In the genomic region with DNA sequence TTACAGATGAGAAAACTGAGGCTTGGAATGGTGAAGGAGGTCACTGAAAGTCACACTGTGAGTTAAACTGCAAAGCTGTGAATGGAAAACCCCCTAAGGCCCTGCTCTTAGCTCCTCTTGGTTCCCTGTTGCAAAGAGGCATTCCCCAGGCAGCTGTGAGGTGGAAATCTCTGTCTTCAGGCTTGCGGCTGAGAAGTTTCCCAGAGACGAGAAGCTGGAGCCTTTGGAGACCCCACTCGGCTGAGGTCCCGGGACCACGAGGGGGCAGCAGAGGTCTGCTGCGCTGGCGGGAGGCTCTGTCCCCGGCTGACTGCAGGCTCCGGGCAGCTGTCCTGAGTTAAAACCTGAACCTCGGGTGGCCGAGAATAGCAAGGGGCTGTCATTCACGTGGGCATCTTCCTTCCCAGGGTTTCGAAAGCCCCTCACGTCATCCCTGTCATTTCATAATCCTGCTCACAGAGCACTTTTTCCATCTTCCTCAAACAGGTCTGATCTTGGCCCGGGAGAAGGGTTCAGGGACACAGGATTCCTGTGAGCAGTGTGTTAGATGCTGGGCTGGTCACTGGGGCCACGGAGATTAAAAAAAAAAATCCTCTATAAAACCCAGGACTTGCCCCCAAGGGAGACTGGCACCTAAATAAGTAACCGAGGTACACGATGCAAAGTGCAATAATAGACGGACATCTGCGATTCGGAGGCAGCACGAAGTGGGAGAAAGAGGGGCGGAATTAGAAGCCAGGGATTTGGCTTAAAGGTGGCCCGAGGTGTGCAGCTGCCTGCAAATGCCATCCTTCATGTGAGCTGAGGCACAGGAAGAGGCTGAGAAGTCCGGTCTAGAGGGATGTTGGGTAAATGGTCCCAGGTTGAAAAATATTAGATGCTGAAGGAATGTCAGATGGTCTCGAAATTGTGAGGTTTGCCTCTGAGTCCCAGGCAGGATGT, we compare ENCODE assay signal across 8 cellular contexts. TPM values are rescaled to one million over a fixed set of nuclear protein-coding genes. Genes with fewer than 3 reads are reported as not detected.
A peak's percentile ranks its signal among the peaks of the same experiment; 100 is the strongest.
DNase-seq lines count a peak whose midpoint lies in the region; ATAC-seq, FAIRE-seq and TF ChIP-seq lines count a peak whose summit lies in the region.

No MANE protein-coding gene starts in this region.

- DNase-seq in Ammon's horn (ENCODE audit: low spot score) = peak; percentile 90
- DNase-seq in RCC 7860 (ENCODE audit: low spot score) = peak; percentile 72
- peak; percentile 40 for DNase-seq in activated T-helper 1 cell treated with Interleukin-2 at 50 U/mL for 16 hours (ENCODE audit: low read depth)
- peak; percentile 89 for DNase-seq in fibroblast of pulmonary artery (ENCODE audit: low read depth)
- DNase-seq in stimulated activated naive CD8-positive, alpha-beta T cell treated with anti-CD3 and anti-CD28 coated beads, Interleukin-15, amount 100 ng/mL, for 72 hours = peak; percentile 70 to 75

- FAIRE-seq in RCC 7860 (lab: Jason Lieb, UNC) = peak; percentile 27

- H3K9ac ChIP-seq in neural cell (ENCODE audit: low read length) = no peak overlapping the region

- peak; percentile 68 for ATAC-seq in GM19043 (IDR thresholded peaks at IDR 0.05; ENCODE audit: low read depth, unreplicated experiment)
- peak; percentile 94 for ATAC-seq in stimulated activated naive CD8-positive, alpha-beta T cell treated with anti-CD3 and anti-CD28 coated beads, Interleukin-15, amount 100 ng/mL, for 72 hours

- H3K27me3 Mint-ChIP-seq in stimulated activated naive CD8-positive, alpha-beta T cell treated with anti-CD3 and anti-CD28 coated beads, Interleukin-15, amount 100 ng/mL, for 72 hours = peaks cover 21% of the 10 kb centered on the region

- no peak overlapping the region for H3K4me3 ChIP-seq in fibroblast of pulmonary artery (replicated peaks; ENCODE audit: low read depth, low read length)
- no peak overlapping the region for H3K4me3 ChIP-seq in neural cell (ENCODE audit: low read length)

- H3K4me2 ChIP-seq in neural cell (ENCODE audit: low read length) = no peak overlapping the region

- H3K4me3 Mint-ChIP-seq in stimulated activated naive CD8-positive, alpha-beta T cell treated with anti-CD3 and anti-CD28 coated beads, Interleukin-15, amount 100 ng/mL, for 72 hours = no peak overlapping the region

- TF ChIP-seq EP300 in Ishikawa (IDR thresholded peaks at IDR 0.05; ENCODE audit: borderline replicate concordance) = no peak
- TF ChIP-seq EP300 in neural cell (conservative IDR thresholded peaks at IDR 0.05; ENCODE audit: poor library complexity, severe bottlenecking) = no peak

- H4K20me1 ChIP-seq in neural cell (ENCODE audit: insufficient read depth) = no peaks in the 10 kb centered on the region

- no peaks in the 10 kb centered on the region for H3K9me3 Mint-ChIP-seq in stimulated activated naive CD8-positive, alpha-beta T cell treated with anti-CD3 and anti-CD28 coated beads, Interleukin-15, amount 100 ng/mL, for 72 hours

- H3K4me1 Mint-ChIP-seq in stimulated activated naive CD8-positive, alpha-beta T cell treated with anti-CD3 and anti-CD28 coated beads, Interleukin-15, amount 100 ng/mL, for 72 hours = peaks cover 9% of the 10 kb centered on the region

- H2AFZ ChIP-seq in neural cell (ENCODE audit: low read depth, low read length) = no peak overlapping the region

- H3K36me3 ChIP-seq in neural cell (ENCODE audit: insufficient read depth, low read length) = no peaks in the 10 kb centered on the region

- no peaks in the 10 kb centered on the region for H3K27me3 ChIP-seq in neural cell (ENCODE audit: insufficient read depth, low read depth, low read length)

- no peaks in the 10 kb centered on the region for H3K9me2 ChIP-seq in neural cell (ENCODE audit: insufficient read depth, low read length)

- TF ChIP-seq RAD21 in Ishikawa (IDR thresholded peaks at IDR 0.05; ENCODE audit: low read depth) (peak; percentile 99), neural cell (conservative IDR thresholded peaks at IDR 0.05) (peak; percentile 99)

- peak; percentile 98 for TF ChIP-seq CTCF in fibroblast of pulmonary artery (IDR thresholded peaks at IDR 0.05; ENCODE audit: low read length, missing control alignments)
- TF ChIP-seq CTCF in neural cell (IDR thresholded peaks at IDR 0.05; ENCODE audit: poor library complexity, severe bottlenecking) = peak; percentile 98

- H3K79me2 ChIP-seq in neural cell (replicated peaks; ENCODE audit: insufficient read depth, low read length) = no peaks in the 10 kb centered on the region

- H3K27ac ChIP-seq in neural cell (ENCODE audit: low read length) = no peak overlapping the region

- no peaks in the 10 kb centered on the region for H3F3A ChIP-seq in neural cell (ENCODE audit: insufficient read depth, low read length, poor library complexity, severe bottlenecking)

- H3K9me3 ChIP-seq in neural cell (ENCODE audit: low read length) = no peaks in the 10 kb centered on the region

- peak overlapping the region in 1 of 2 donors; percentile 4 for H3K27ac Mint-ChIP-seq in stimulated activated naive CD8-positive, alpha-beta T cell treated with anti-CD3 and anti-CD28 coated beads, Interleukin-15, amount 100 ng/mL, for 72 hours

TF ChIP-seq in Ishikawa, 13 proteins besides CTCF, POLR2A, EP300 and RAD21 (continues in another document):
- TF ChIP-seq CREB1 (IDR thresholded peaks at IDR 0.05; ENCODE audit: low read depth) (no peak), TEAD4 (IDR thresholded peaks at IDR 0.05) (no peak), TAF1 (IDR thresholded peaks at IDR 0.05; ENCODE audit: low read depth) (no peak), FOXM1 (IDR thresholded peaks at IDR 0.05; ENCODE audit: borderline replicate concordance, low read depth) (no peak), NFIC (IDR thresholded peaks at IDR 0.05) (no peak), ZBTB7A (IDR thresholded peaks at IDR 0.05; ENCODE audit: low read depth) (no peak), EGR1 (IDR thresholded peaks at IDR 0.05) (no peak), TCF12 (IDR thresholded peaks at IDR 0.05; ENCODE audit: low read depth) (no peak), CEBPB (IDR thresholded peaks at IDR 0.05) (no peak)
- TF ChIP-seq, protein P1, sequence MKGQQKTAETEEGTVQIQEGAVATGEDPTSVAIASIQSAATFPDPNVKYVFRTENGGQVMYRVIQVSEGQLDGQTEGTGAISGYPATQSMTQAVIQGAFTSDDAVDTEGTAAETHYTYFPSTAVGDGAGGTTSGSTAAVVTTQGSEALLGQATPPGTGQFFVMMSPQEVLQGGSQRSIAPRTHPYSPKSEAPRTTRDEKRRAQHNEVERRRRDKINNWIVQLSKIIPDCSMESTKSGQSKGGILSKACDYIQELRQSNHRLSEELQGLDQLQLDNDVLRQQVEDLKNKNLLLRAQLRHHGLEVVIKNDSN (IDR thresholded peaks at IDR 0.05) = no peak

TF ChIP-seq in neural cell, 6 proteins besides CTCF, POLR2A, EP300 and RAD21:
- peak; percentile 99 for TF ChIP-seq SMC3 (conservative IDR thresholded peaks at IDR 0.05; ENCODE audit: poor library complexity)
- TF ChIP-seq, protein P2, sequence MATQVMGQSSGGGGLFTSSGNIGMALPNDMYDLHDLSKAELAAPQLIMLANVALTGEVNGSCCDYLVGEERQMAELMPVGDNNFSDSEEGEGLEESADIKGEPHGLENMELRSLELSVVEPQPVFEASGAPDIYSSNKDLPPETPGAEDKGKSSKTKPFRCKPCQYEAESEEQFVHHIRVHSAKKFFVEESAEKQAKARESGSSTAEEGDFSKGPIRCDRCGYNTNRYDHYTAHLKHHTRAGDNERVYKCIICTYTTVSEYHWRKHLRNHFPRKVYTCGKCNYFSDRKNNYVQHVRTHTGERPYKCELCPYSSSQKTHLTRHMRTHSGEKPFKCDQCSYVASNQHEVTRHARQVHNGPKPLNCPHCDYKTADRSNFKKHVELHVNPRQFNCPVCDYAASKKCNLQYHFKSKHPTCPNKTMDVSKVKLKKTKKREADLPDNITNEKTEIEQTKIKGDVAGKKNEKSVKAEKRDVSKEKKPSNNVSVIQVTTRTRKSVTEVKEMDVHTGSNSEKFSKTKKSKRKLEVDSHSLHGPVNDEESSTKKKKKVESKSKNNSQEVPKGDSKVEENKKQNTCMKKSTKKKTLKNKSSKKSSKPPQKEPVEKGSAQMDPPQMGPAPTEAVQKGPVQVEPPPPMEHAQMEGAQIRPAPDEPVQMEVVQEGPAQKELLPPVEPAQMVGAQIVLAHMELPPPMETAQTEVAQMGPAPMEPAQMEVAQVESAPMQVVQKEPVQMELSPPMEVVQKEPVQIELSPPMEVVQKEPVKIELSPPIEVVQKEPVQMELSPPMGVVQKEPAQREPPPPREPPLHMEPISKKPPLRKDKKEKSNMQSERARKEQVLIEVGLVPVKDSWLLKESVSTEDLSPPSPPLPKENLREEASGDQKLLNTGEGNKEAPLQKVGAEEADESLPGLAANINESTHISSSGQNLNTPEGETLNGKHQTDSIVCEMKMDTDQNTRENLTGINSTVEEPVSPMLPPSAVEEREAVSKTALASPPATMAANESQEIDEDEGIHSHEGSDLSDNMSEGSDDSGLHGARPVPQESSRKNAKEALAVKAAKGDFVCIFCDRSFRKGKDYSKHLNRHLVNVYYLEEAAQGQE (IDR thresholded peaks at IDR 0.05; ENCODE audit: borderline replicate concordance) = no peak

RNA-seq across cellular contexts. Expression of a gene that starts 24.6 kb away (rescaled TPM):
- polyA plus RNA-seq in neural cell = 0.92 and 1.6 TPM in 2 replicates
- polyA minus RNA-seq in neural cell = 0.35 and 1.5 TPM in 2 replicates

RNA-seq across cellular contexts. Expression of a gene that starts 35.0 kb away (rescaled TPM):
- polyA plus RNA-seq in neural cell = not detected in 2 replicates
- polyA minus RNA-seq in neural cell = not detected in 2 replicates

Comparison
In these comparisons a context has a peak if more than half of its experiments do, and no peak if none do; other contexts are left out.
1. DNase-seq: peak in every context shown above with its lines; median percentile 90 in Ammon's horn; 89 in fibroblast of pulmonary artery; 72 in stimulated activated naive CD8-positive, alpha-beta T cell treated with anti-CD3 and anti-CD28 coated beads, Interleukin-15, amount 100 ng/mL, for 72 hours; 72 in RCC 7860; 40 in activated T-helper 1 cell treated with Interleukin-2 at 50 U/mL for 16 hours.